13 cellular contexts compared by ENCODE assay signal in genomic region chr2:40395169-40396023, GRCh38. TPM values are rescaled to one million over a fixed set of nuclear protein-coding genes. Genes with fewer than 3 reads are reported as not detected.
DNase-seq lines count a peak whose midpoint lies in the region; ATAC-seq, FAIRE-seq and TF ChIP-seq lines count a peak whose summit lies in the region.
"Had no signal": no experiment of that assay in that cellular context is flagged by ENCODE, and none has a peak within 500 bp of the region (broad histone marks: within the 10 kb centered on the region; RNA-seq: fewer than 3 reads in every experiment).

No MANE protein-coding gene starts in this region.

- no peak for TF ChIP-seq RAD21 in HepG2 (CRISPR knock-in tag; IDR thresholded peaks at IDR 0.05)

- in situ Hi-C loops in HepG2 (cut with HindIII; ENCODE audit: extremely low pct_ligation_motif_present, low pct_unique_long_range_greater_than_20kb) (no loop called here), transverse colon (cut with MboI; ENCODE audit: low pct_ligation_motif_present in 1 of 4, low pct_unique_long_range_greater_than_20kb in 1 of 4, low sequenced_read_pairs in 3 of 4) (no loop called here)

- no peaks in the 10 kb centered on the region for H4K20me1 ChIP-seq in HepG2 (ENCODE audit: insufficient read depth, low read length)

- BruUV-seq in HepG2 (replicated peaks; lab: Mats Ljungman, UMichigan), result no TSS peak

- H3K9me3 Mint-ChIP-seq in CD4-positive, alpha-beta memory T cell, result peaks cover 0 to 14% (median under 1%) of the 10 kb centered on the region in 8 donors
- H3K9me3 Mint-ChIP-seq: activated naive CD4-positive, alpha-beta T cell treated with anti-CD3 and anti-CD28 coated beads, Interleukin-2, amount 10 ng/mL, durations not matched to agents 7 days and 5 days had no signal

- H3K36me3 ChIP-seq in left ventricle myocardium inferior (no peaks in the 10 kb centered on the region), bronchial epithelial cell (ENCODE audit: control insufficient read depth, insufficient read depth, low read length) (no peaks in the 10 kb centered on the region), HepG2 (replicated peaks in 1 of 2; ENCODE audit: control insufficient read depth in 1 of 2, insufficient read depth in 2 of 2, low read length in 2 of 2) (no peaks in the 10 kb centered on the region), transverse colon (no peaks in the 10 kb centered on the region)
- no peaks in the 10 kb centered on the region for H3K36me3 ChIP-seq in CD4-positive, alpha-beta memory T cell (ENCODE audit: insufficient read depth, low read length)

- no peak overlapping the region for H3K4me3 Mint-ChIP-seq in CD4-positive, alpha-beta memory T cell
- H3K4me3 Mint-ChIP-seq: activated naive CD4-positive, alpha-beta T cell treated with anti-CD3 and anti-CD28 coated beads, Interleukin-2, amount 10 ng/mL, durations not matched to agents 7 days and 5 days had no signal

- no peak overlapping the region for H2AFZ ChIP-seq in HepG2 (ENCODE audit: low read length)

- CTCF ChIA-PET in HepG2 (lab: Yijun Ruan, JAX; ENCODE audit: low intra/inter-chr PET ratio, low total read pairs), result no interaction called here
- CTCF ChIA-PET in CD4-positive, alpha-beta memory T cell (lab: Charles Lee; ENCODE audit: partially characterized antibody), result no interaction called here

- intact Hi-C loops in left ventricle myocardium inferior (cut with micrococcal nuclease), result no loop called here
- intact Hi-C loops in Right ventricle myocardium inferior (cut with DNase I), result no loop called here
- intact Hi-C loops in HepG2 (cut with micrococcal nuclease; ENCODE audit: unreplicated experiment), result no loop called here
- intact Hi-C loops in transverse colon (cut with DNase I; ENCODE audit: low total_unique reads), result no loop called here
- intact Hi-C loops in CD4-positive, alpha-beta memory T cell (cut with micrococcal nuclease), result no loop called here

- no peaks in the 10 kb centered on the region for H3K36me3 Mint-ChIP-seq in CD4-positive, alpha-beta memory T cell
- H3K36me3 Mint-ChIP-seq: activated naive CD4-positive, alpha-beta T cell treated with anti-CD3 and anti-CD28 coated beads, Interleukin-2, amount 10 ng/mL, durations not matched to agents 7 days and 5 days had no signal

- no peaks in the 10 kb centered on the region for H3K27me3 Mint-ChIP-seq in CD4-positive, alpha-beta memory T cell
- H3K27me3 Mint-ChIP-seq: activated naive CD4-positive, alpha-beta T cell treated with anti-CD3 and anti-CD28 coated beads, Interleukin-2, amount 10 ng/mL, durations not matched to agents 7 days and 5 days had no signal

- H3K4me2 ChIP-seq in HepG2 (ENCODE audit: low read depth, low read length), result no peak overlapping the region

- H3K4me3 ChIP-seq in left ventricle myocardium inferior (no peak overlapping the region), bronchial epithelial cell (ENCODE audit: low read depth, low read length) (no peak overlapping the region), HepG2 (replicated peaks in 1 of 3; ENCODE audit: insufficient read depth in 1 of 3, low read depth in 2 of 3, low read length in 3 of 3) (no peak overlapping the region), transverse colon (no peak overlapping the region)
- no peak overlapping the region for H3K4me3 ChIP-seq in CD4-positive, alpha-beta memory T cell (ENCODE audit: low read length in 2 of 2)

- peaks cover 86% of the 10 kb centered on the region for H3K4me1 ChIP-seq in left ventricle myocardium inferior
- no peaks in the 10 kb centered on the region for H3K4me1 ChIP-seq in HepG2 (ENCODE audit: insufficient read depth, low read length)
- H3K4me1 ChIP-seq in transverse colon, result peaks cover 0 to 8% (median 0%) of the 10 kb centered on the region in 4 donors
- H3K4me1 ChIP-seq in CD4-positive, alpha-beta memory T cell (ENCODE audit: insufficient read depth, low read length), result no peaks in the 10 kb centered on the region

- no peak for ATAC-seq in Right ventricle myocardium inferior
- no peak for ATAC-seq in HepG2

- whole genome bisulfite sequencing in HepG2 (ENCODE audit: low lambda C conversion rate), result 5% methylated on average over 4 of the region's 4 CpGs
- 51 to 55% methylated on average over 4 of the region's 4 CpGs for WGBS in transverse colon (ENCODE audit: low coverage in 1 of 2), 2 donors

- no peak for TF ChIP-seq POLR2A in HepG2 (IDR thresholded peaks at IDR 0.05; ENCODE audit: insufficient read depth in 1 of 2, low read depth in 2 of 2, low read length in 2 of 2)
- no peak for TF ChIP-seq POLR2A in transverse colon (IDR thresholded peaks at IDR 0.05)

- no peaks in the 10 kb centered on the region for H3K4me1 Mint-ChIP-seq in CD4-positive, alpha-beta memory T cell
- H3K4me1 Mint-ChIP-seq: activated naive CD4-positive, alpha-beta T cell treated with anti-CD3 and anti-CD28 coated beads, Interleukin-2, amount 10 ng/mL, durations not matched to agents 7 days and 5 days had no signal

- H3K27ac ChIP-seq in left ventricle myocardium inferior (replicated peaks), result peak overlapping the region; percentile 47
- H3K27ac ChIP-seq in HepG2 (ENCODE audit: extremely low read length, insufficient read depth, low read length), result no peak overlapping the region
- peak overlapping the region in 3 of 4 donors; percentile 2 to 20 (median 14) for H3K27ac ChIP-seq in transverse colon
- H3K27ac ChIP-seq in CD4-positive, alpha-beta memory T cell (ENCODE audit: low read depth, low read length), result no peak overlapping the region

- no peak for DNase-seq in left ventricle myocardium inferior
- DNase-seq in Right ventricle myocardium inferior (ENCODE audit: missing footprints), result no peak
- peak; percentile 43 for DNase-seq in bronchial epithelial cell (ENCODE audit: low read depth)
- no peak for DNase-seq in HepG2 (ENCODE audit: low spot score)
- no peak for DNase-seq in transverse colon
- no peak for DNase-seq in midbrain (lab: John Stamatoyannopoulos, UW)
- DNase-seq in CD4-positive, alpha-beta memory T cell, result no peak
- no peak for DNase-seq in SKM-1 (lab: John Stamatoyannopoulos, UW; ENCODE audit: unreplicated experiment)
- DNase-seq: activated naive CD4-positive, alpha-beta T cell treated with anti-CD3 and anti-CD28 coated beads, Interleukin-2, amount 10 ng/mL, durations not matched to agents 7 days and 5 days; Calu3; glutamatergic neuron; NCI-H2227 treated with DMSO at 0.1 percent for 48 hours; stimulated activated naive CD4-positive, alpha-beta T cell treated with Interleukin-2 at 50 U/mL for 16 hours had no signal

- H3K79me2 ChIP-seq in HepG2 (ENCODE audit: insufficient read depth, low read length), result no peaks in the 10 kb centered on the region

- H3K27ac Mint-ChIP-seq in CD4-positive, alpha-beta memory T cell, result no peak overlapping the region
- H3K27ac Mint-ChIP-seq: activated naive CD4-positive, alpha-beta T cell treated with anti-CD3 and anti-CD28 coated beads, Interleukin-2, amount 10 ng/mL, durations not matched to agents 7 days and 5 days had no signal

- TF ChIP-seq EP300 in HepG2 (IDR thresholded peaks at IDR 0.05; ENCODE audit: low read depth in 2 of 2, low read length in 2 of 2) (no peak), HepG2 (CRISPR knock-in tag; IDR thresholded peaks at IDR 0.05; ENCODE audit: borderline replicate concordance) (no peak), transverse colon (IDR thresholded peaks at IDR 0.05; ENCODE audit: low read depth) (no peak)

- H3K27me3 ChIP-seq in left ventricle myocardium inferior (ENCODE audit: low read depth) (no peaks in the 10 kb centered on the region), bronchial epithelial cell (ENCODE audit: control insufficient read depth, insufficient read depth, low read length) (no peaks in the 10 kb centered on the region), HepG2 (ENCODE audit: control insufficient read depth in 1 of 2, insufficient read depth in 2 of 2, low read length in 2 of 2) (0 out of 5 replicates have a peak, but pooled peaks cover 0 to 3% of the 10 kb centered on the region in 2 experiments), transverse colon (no peaks in the 10 kb centered on the region)
- no peaks in the 10 kb centered on the region for H3K27me3 ChIP-seq in CD4-positive, alpha-beta memory T cell (ENCODE audit: insufficient read depth, low read length)

- POLR2A ChIA-PET in HepG2 (lab: Yijun Ruan, JAX), result no interaction called here
- POLR2A ChIA-PET in CD4-positive, alpha-beta memory T cell (lab: Charles Lee; ENCODE audit: partially characterized antibody), result no interaction called here

- FAIRE-seq in bronchial epithelial cell (lab: Jason Lieb, UNC), result no peak
- FAIRE-seq in HepG2 (lab: Jason Lieb, UNC), result no peak

- no peak overlapping the region for H3K9ac ChIP-seq in HepG2 (ENCODE audit: insufficient read depth, low read depth, low read length)

- H3K9me3 ChIP-seq in left ventricle myocardium inferior (replicated peaks) (no peaks in the 10 kb centered on the region), HepG2 (ENCODE audit: low read length) (no peaks in the 10 kb centered on the region), transverse colon (no peaks in the 10 kb centered on the region)
- no peaks in the 10 kb centered on the region for H3K9me3 ChIP-seq in CD4-positive, alpha-beta memory T cell (ENCODE audit: control insufficient read depth in 1 of 2, low read length in 2 of 2)

- TF ChIP-seq CTCF in left ventricle myocardium inferior (IDR thresholded peaks at IDR 0.05; ENCODE audit: borderline replicate concordance) (no peak), bronchial epithelial cell (IDR thresholded peaks at IDR 0.05; ENCODE audit: insufficient read depth, low read length, severe bottlenecking) (no peak), HepG2 (CRISPR knock-in tag; IDR thresholded peaks at IDR 0.05) (no peak), transverse colon (IDR thresholded peaks at IDR 0.05) (no peak)

RNA-seq across cellular contexts. Expression of gene SLC8A1, which starts 56.5 kb away (rescaled TPM):
- 990 TPM for total RNA-seq in left ventricle myocardium inferior
- 999 TPM for total RNA-seq in Right ventricle myocardium inferior
- total RNA-seq in bronchial epithelial cell, result 3.7 and 4.6 TPM in 2 replicates
- not detected in 2 replicates for total RNA-seq in HepG2 (2016; rRNA removed; fragmentation: Illumina TruSeq; extraction: Trizol)
- not detected in 2 replicates for total RNA-seq in HepG2 (2016; cell fraction: cytosol; rRNA removed; fragmentation: Illumina TruSeq; extraction: Trizol; ENCODE audit: low read depth)
- total RNA-seq in HepG2 (2016; cell fraction: insoluble cytoplasmic fraction; rRNA removed; fragmentation: Illumina TruSeq; extraction: Trizol), result not detected in 2 replicates
- total RNA-seq in HepG2 (2016; cell fraction: membrane; rRNA removed; fragmentation: Illumina TruSeq; extraction: Trizol), result not detected in 2 replicates
- not detected in 2 replicates for total RNA-seq in HepG2 (2016; cell fraction: nucleus; rRNA removed; fragmentation: Illumina TruSeq; extraction: Trizol)
- polyA plus RNA-seq in HepG2 (2011; rRNA removed), result not detected in 2 replicates
- not detected in 2 replicates for polyA plus RNA-seq in HepG2 (2011; cell fraction: cytosol; rRNA removed)
- polyA plus RNA-seq in HepG2 (2011; cell fraction: nucleus; rRNA removed), result not detected in 2 replicates
- not detected in 2 replicates for polyA plus RNA-seq in HepG2 (2012)
- polyA plus RNA-seq in HepG2 (2016; cell fraction: cytosol; fragmentation: Illumina TruSeq; extraction: Trizol; ENCODE audit: low read depth), result not detected in 2 replicates
- polyA plus RNA-seq in HepG2 (2016; cell fraction: insoluble cytoplasmic fraction; fragmentation: Illumina TruSeq; extraction: Trizol; ENCODE audit: low read depth), result not detected in 2 replicates
- polyA plus RNA-seq in HepG2 (2016; cell fraction: membrane; fragmentation: Illumina TruSeq; extraction: Trizol; ENCODE audit: low read depth), result not detected in 2 replicates
- not detected in 2 replicates for polyA plus RNA-seq in HepG2 (2016; cell fraction: nucleus; fragmentation: Illumina TruSeq; extraction: Trizol; ENCODE audit: insufficient read depth, low read depth)
- under 0.01 TPM in 2 replicates for polyA minus RNA-seq in HepG2 (2011; rRNA and poly(A)+ RNA removed; ENCODE audit: low replicate concordance)
- polyA minus RNA-seq in HepG2 (2011; cell fraction: cytosol; rRNA and poly(A)+ RNA removed), result not detected in 2 replicates
- polyA minus RNA-seq in HepG2 (2011; cell fraction: nucleus; rRNA and poly(A)+ RNA removed), result not detected in 2 replicates
- 10 to 100 TPM; 22.8 to 65.5 (median 42.0) TPM for total RNA-seq in transverse colon
- under 1 TPM; 0.36 to 0.79 TPM for total RNA-seq in CD4-positive, alpha-beta memory T cell
- not detected for polyA plus RNA-seq in CD4-positive, alpha-beta memory T cell

Comparison
In these comparisons a context has a peak if more than half of its experiments do, and no peak if none do; other contexts are left out.
1. H3K27ac ChIP-seq: peak in left ventricle myocardium inferior (single experiment) and transverse colon (3 of 4); none in HepG2 (single experiment) and CD4-positive, alpha-beta memory T cell (single experiment).
2. RNA of gene SLC8A1, which starts 56.5 kb away (total RNA-seq): 999 TPM in Right ventricle myocardium inferior (single experiment) and 990 TPM in left ventricle myocardium inferior (single experiment); 22.8 to 65.5 TPM in transverse colon, 3.7 to 4.6 TPM in bronchial epithelial cell, 0.36 to 0.79 TPM in CD4-positive, alpha-beta memory T cell and not detected in HepG2; every median in the first group is over 10 times any median in the second.